ENCODE assay signal across 1 cellular context in the genomic region with DNA sequence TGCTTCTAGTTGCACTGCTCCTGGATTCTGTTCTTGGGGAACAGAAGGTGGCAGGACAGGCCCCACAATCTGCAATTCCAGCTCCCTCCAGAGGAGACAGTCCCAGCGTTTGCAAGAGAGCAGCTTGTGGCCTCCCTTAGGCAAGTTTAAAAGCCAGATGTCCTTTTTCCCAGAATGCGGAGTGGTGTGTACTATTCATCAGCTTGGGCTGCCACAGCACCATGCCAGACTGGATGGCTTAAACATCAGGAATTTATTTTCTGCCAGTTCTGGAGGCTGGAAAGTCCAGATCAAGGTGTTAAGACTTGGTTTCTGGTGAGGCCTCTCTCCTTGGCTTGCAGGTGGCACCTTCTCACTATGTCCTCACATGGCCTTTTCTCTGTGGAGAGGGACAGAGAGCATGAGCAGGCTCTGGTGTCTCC.
TF ChIP-seq lines count a peak whose summit lies in the region.

No MANE protein-coding gene starts in this region.

TF ChIP-seq in H1, 55 proteins besides CTCF, POLR2A, EP300 and RAD21:
- no peak for TF ChIP-seq RNF2 (IDR thresholded peaks at IDR 0.05; ENCODE audit: borderline replicate concordance, low read depth, low read length, missing control alignments, poor library complexity, severe bottlenecking)
- TF ChIP-seq JUN (IDR thresholded peaks at IDR 0.05; ENCODE audit: low read depth, low read length): no peak
- TF ChIP-seq MAFK (IDR thresholded peaks at IDR 0.05; ENCODE audit: low read depth, low read length): no peak
- TF ChIP-seq, protein P1, sequence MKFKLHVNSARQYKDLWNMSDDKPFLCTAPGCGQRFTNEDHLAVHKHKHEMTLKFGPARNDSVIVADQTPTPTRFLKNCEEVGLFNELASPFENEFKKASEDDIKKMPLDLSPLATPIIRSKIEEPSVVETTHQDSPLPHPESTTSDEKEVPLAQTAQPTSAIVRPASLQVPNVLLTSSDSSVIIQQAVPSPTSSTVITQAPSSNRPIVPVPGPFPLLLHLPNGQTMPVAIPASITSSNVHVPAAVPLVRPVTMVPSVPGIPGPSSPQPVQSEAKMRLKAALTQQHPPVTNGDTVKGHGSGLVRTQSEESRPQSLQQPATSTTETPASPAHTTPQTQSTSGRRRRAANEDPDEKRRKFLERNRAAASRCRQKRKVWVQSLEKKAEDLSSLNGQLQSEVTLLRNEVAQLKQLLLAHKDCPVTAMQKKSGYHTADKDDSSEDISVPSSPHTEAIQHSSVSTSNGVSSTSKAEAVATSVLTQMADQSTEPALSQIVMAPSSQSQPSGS (IDR thresholded peaks at IDR 0.05; ENCODE audit: low read length): no peak
- TF ChIP-seq ZNF274 (IDR thresholded peaks at IDR 0.05; ENCODE audit: borderline replicate concordance, extremely low read depth, low read length): no peak
- no peak for TF ChIP-seq TCF12 (IDR thresholded peaks at IDR 0.05; ENCODE audit: low read depth, low read length)
- no peak for TF ChIP-seq EGR1 (IDR thresholded peaks at IDR 0.05; ENCODE audit: borderline replicate concordance, low read depth, low read length)
- no peak for TF ChIP-seq SIX5 (IDR thresholded peaks at IDR 0.05; ENCODE audit: low read depth, low read length)
- TF ChIP-seq CHD2 (IDR thresholded peaks at IDR 0.05; ENCODE audit: low read length): no peak
- TF ChIP-seq YY1 (IDR thresholded peaks at IDR 0.05; ENCODE audit: low read depth, low read length): no peak
- no peak for TF ChIP-seq ASH2L (IDR thresholded peaks at IDR 0.05; ENCODE audit: low read length)
- no peak for TF ChIP-seq RXRA (IDR thresholded peaks at IDR 0.05; ENCODE audit: insufficient read depth, low read depth, low read length)
